In genomic region chr12:116916122-116916521, GRCh38 we compare ENCODE assay signal across 12 cellular contexts. TPM values are rescaled to one million over a fixed set of nuclear protein-coding genes. Genes with fewer than 3 reads are reported as not detected.
DNase-seq lines count a peak whose midpoint lies in the region; ATAC-seq, FAIRE-seq and TF ChIP-seq lines count a peak whose summit lies in the region.
"Had no signal": no experiment of that assay in that cellular context is flagged by ENCODE, and none has a peak within 500 bp of the region (broad histone marks: within the 10 kb centered on the region; RNA-seq: fewer than 3 reads in every experiment).

No MANE protein-coding gene starts in this region.

- POLR2A ChIA-PET in A549 (lab: Yijun Ruan, JAX), result no interaction called here
- POLR2A ChIA-PET in HEK293 (lab: Yijun Ruan, JAX), result interaction anchor here (0.6 kb wide), 1 partner anchor 199 kb away, joined by 3 read pairs; no protein-coding TSS in a partner anchor

- peak overlapping the region; percentile 72 for H3K27ac Mint-ChIP-seq in T-helper 17 cell

- H3K27ac ChIP-seq in A549 (peak overlapping the region in 1 of 2 experiments; percentile 20; a peak in 2 of 6 replicates), HEK293 (ENCODE audit: extremely low read depth, low read depth, low read length) (no peak overlapping the region), right cardiac atrium (ENCODE audit: low read length) (no peak overlapping the region)
- H3K27ac ChIP-seq: adrenal gland, BLaER1, tibial nerve had no signal

- intact Hi-C loops in right cardiac atrium (cut with DNase I), result no loop called here

- CTCF ChIA-PET in A549 (lab: Yijun Ruan, JAX) (interaction anchor here (1.5 to 1.7 kb wide), 2 partner anchors 34 to 46 kb away, joined by 3 to 5 read pairs; no protein-coding TSS in a partner anchor), HEK293 (lab: Yijun Ruan, JAX) (interaction anchor here (1.9 kb wide), 1 partner anchor 212 kb away, joined by 7 read pairs; no protein-coding TSS in a partner anchor)

- no peak overlapping the region for H3K4me3 Mint-ChIP-seq in T-helper 17 cell

- DNase-seq in A549 (ENCODE audit: low read depth in 1 of 2, low spot score in 1 of 2), result no peak
- DNase-seq in T-helper 17 cell, result no peak
- peak; percentile 57 for DNase-seq in fibroblast of the aortic adventitia (ENCODE audit: low read depth)
- DNase-seq in urothelium cell line (ENCODE audit: low spot score), result no peak
- DNase-seq in stimulated activated CD4-positive, alpha-beta T cell treated with anti-CD3 and anti-CD28 coated beads, Interleukin-1b, Interleukin-23, amount 100 ng/mL, for 48 hours, result no peak
- no peak for DNase-seq in right cardiac atrium

- TF ChIP-seq POLR2A in A549 (IDR thresholded peaks at IDR 0.05; ENCODE audit: low read length), result no peak

- TF ChIP-seq CTCF in A549 (IDR thresholded peaks at IDR 0.05) (no peak), HEK293 (tag by site-specific recombination; IDR thresholded peaks at IDR 0.05) (no peak), fibroblast of the aortic adventitia (IDR thresholded peaks at IDR 0.05; ENCODE audit: insufficient read depth, low read length) (no peak)

- ATAC-seq in A549 (no peak; a peak in 1 of 6 replicates), T-helper 17 cell (no peak), GM18519 (IDR thresholded peaks at IDR 0.05; ENCODE audit: low FRiP score, unreplicated experiment) (no peak), right cardiac atrium (no peak)

- H3K4me1 ChIP-seq in A549 (peaks cover 39% of the 10 kb centered on the region), HEK293 (ENCODE audit: control insufficient read depth, insufficient read depth, low read length) (peaks cover 26% of the 10 kb centered on the region), right cardiac atrium (ENCODE audit: control insufficient read depth, insufficient read depth, low read length) (peaks cover 5% of the 10 kb centered on the region)

- H3K9me3 ChIP-seq in A549, result no peaks in the 10 kb centered on the region
- H3K9me3 ChIP-seq in HEK293 (ENCODE audit: control insufficient read depth, insufficient read depth, low read depth, low read length), result no peaks in the 10 kb centered on the region
- no peaks in the 10 kb centered on the region for H3K9me3 ChIP-seq in T-helper 17 cell (ENCODE audit: control insufficient read depth, low read length, poor library complexity, severe bottlenecking)
- no peaks in the 10 kb centered on the region for H3K9me3 ChIP-seq in right cardiac atrium (ENCODE audit: control insufficient read depth, low read length)
- H3K9me3 ChIP-seq: adrenal gland, BLaER1, tibial nerve had no signal

- no peaks in the 10 kb centered on the region for H3K27me3 ChIP-seq in right cardiac atrium (ENCODE audit: control insufficient read depth, insufficient read depth)
- H3K27me3 ChIP-seq: adrenal gland, BLaER1, tibial nerve had no signal

- H3K4me2 ChIP-seq in A549, result peak overlapping the region; percentile 48
- H3K4me2 ChIP-seq: BLaER1 had no signal

- H3K4me3 ChIP-seq in A549, result no peak overlapping the region
- H3K4me3 ChIP-seq in HEK293 (ENCODE audit: low read depth, low read length), result no peak overlapping the region
- H3K4me3 ChIP-seq in fibroblast of the aortic adventitia (ENCODE audit: low read depth, low read length), result no peak overlapping the region
- H3K4me3 ChIP-seq in right cardiac atrium (ENCODE audit: low read length), result no peak overlapping the region
- H3K4me3 ChIP-seq: adrenal gland, BLaER1, tibial nerve had no signal

- peaks cover 0 to 4% of the 10 kb centered on the region in 2 experiments; a peak in 2 of 3 replicates for H3K36me3 ChIP-seq in HEK293 (ENCODE audit: control insufficient read depth in 2 of 2, insufficient read depth in 1 of 2, low read length in 2 of 2)
- H3K36me3 ChIP-seq: adrenal gland had no signal

- no peaks in the 10 kb centered on the region for H3K27me3 Mint-ChIP-seq in T-helper 17 cell

- TF ChIP-seq EP300 in A549 (IDR thresholded peaks at IDR 0.05), result no peak

- peaks cover 2% of the 10 kb centered on the region for H3K36me3 Mint-ChIP-seq in T-helper 17 cell (ENCODE audit: low read depth)

- TF ChIP-seq RAD21 in A549 (conservative IDR thresholded peaks at IDR 0.05 in 1 of 2, IDR thresholded peaks at IDR 0.05 in 1 of 2), result no peak

- peaks cover 28% of the 10 kb centered on the region for H3K4me1 Mint-ChIP-seq in T-helper 17 cell

- FAIRE-seq in A549 (lab: Jason Lieb, UNC) (no peak), urothelium cell line (lab: Jason Lieb, UNC) (no peak)

TF ChIP-seq in A549, 52 proteins besides CTCF, POLR2A, EP300 and RAD21:
- no peak for TF ChIP-seq FOSL2 (IDR thresholded peaks at IDR 0.05)
- peak; percentile 57; the same call in 1 of the 2 replicates for TF ChIP-seq FOSL2 (CRISPR knock-in tag; IDR thresholded peaks at IDR 0.05)
- no peak for TF ChIP-seq JUN (IDR thresholded peaks at IDR 0.05)

TF ChIP-seq in HEK293, 187 proteins besides CTCF, POLR2A, EP300 and RAD21 (continues in another document):
- no peak for TF ChIP-seq PRDM4 (tag by site-specific recombination; IDR thresholded peaks at IDR 0.05)
- TF ChIP-seq PRDM1 (tag by site-specific recombination; IDR thresholded peaks at IDR 0.05), result 0 out of 2 replicates have a peak, but pooled peaks have one; percentile 14
- TF ChIP-seq, protein P1, sequence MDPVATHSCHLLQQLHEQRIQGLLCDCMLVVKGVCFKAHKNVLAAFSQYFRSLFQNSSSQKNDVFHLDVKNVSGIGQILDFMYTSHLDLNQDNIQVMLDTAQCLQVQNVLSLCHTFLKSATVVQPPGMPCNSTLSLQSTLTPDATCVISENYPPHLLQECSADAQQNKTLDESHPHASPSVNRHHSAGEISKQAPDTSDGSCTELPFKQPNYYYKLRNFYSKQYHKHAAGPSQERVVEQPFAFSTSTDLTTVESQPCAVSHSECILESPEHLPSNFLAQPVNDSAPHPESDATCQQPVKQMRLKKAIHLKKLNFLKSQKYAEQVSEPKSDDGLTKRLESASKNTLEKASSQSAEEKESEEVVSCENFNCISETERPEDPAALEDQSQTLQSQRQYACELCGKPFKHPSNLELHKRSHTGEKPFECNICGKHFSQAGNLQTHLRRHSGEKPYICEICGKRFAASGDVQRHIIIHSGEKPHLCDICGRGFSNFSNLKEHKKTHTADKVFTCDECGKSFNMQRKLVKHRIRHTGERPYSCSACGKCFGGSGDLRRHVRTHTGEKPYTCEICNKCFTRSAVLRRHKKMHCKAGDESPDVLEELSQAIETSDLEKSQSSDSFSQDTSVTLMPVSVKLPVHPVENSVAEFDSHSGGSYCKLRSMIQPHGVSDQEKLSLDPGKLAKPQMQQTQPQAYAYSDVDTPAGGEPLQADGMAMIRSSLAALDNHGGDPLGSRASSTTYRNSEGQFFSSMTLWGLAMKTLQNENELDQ (tag by site-specific recombination; IDR thresholded peaks at IDR 0.05; ENCODE audit: low read depth), result no peak
- 0 out of 2 replicates have a peak, but pooled peaks have one; percentile 24 for TF ChIP-seq INSM2 (tag by site-specific recombination; IDR thresholded peaks at IDR 0.05)
- TF ChIP-seq ZNF214 (tag by site-specific recombination; IDR thresholded peaks at IDR 0.05; ENCODE audit: borderline replicate concordance), result no peak

RNA-seq across cellular contexts. Expression of gene FBXW8, which starts 5.4 kb away (rescaled TPM):
- polyA plus RNA-seq in A549 (2011; rRNA removed), result 15.7 and 16.8 TPM in 2 replicates
- 7.5 and 10.0 TPM in 2 replicates for polyA plus RNA-seq in A549 (2012; cell fraction: cytosol; rRNA removed)
- 13.0 and 15.3 TPM in 2 replicates for polyA plus RNA-seq in A549 (2012; cell fraction: nucleus; rRNA removed)
- 8.3 to 11.0 TPM (median 9.8 TPM) in 3 replicates for polyA plus RNA-seq in A549 (2017; fragmentation: RNase III; extraction: RNeasy Plus Mini Kit Qiagen cat#74134 plus additional on column Dnase treatment)
- polyA minus RNA-seq in A549 (2011; rRNA and poly(A)+ RNA removed), result 36.3 and 37.7 TPM in 2 replicates
- 1 to 10 TPM; 8.6 to 8.7 TPM for total RNA-seq in T-helper 17 cell
- total RNA-seq in fibroblast of the aortic adventitia (ENCODE audit: low replicate concordance), result 6.6 and 11.2 TPM in 2 replicates
- 10 to 100 TPM in 1 of 4 donors, 1 to 10 TPM in 3; 5.8 to 10.2 (median 7.6) TPM for total RNA-seq in right cardiac atrium
- 3.3 TPM for polyA plus RNA-seq in right cardiac atrium

RNA-seq across cellular contexts. Expression of gene HRK, which starts 34.9 kb away (rescaled TPM):
- polyA plus RNA-seq in A549 (2011; rRNA removed) (0.34 and 0.40 TPM in 2 replicates), A549 (2017; fragmentation: RNase III; extraction: RNeasy Plus Mini Kit Qiagen cat#74134 plus additional on column Dnase treatment) (0.13 to 0.14 TPM (median 0.13 TPM) in 3 replicates), right cardiac atrium (not detected)
- polyA plus RNA-seq in A549 (2012; cell fraction: cytosol; rRNA removed), result 0.09 and 0.12 TPM in 2 replicates
- 0.08 and 0.17 TPM in 2 replicates for polyA plus RNA-seq in A549 (2012; cell fraction: nucleus; rRNA removed)
- polyA minus RNA-seq in A549 (2011; rRNA and poly(A)+ RNA removed), result 0.17 and 0.39 TPM in 2 replicates
- total RNA-seq in T-helper 17 cell (under 1 TPM in 1 of 2 donors, not detected in 1; 0.30 TPM), fibroblast of the aortic adventitia (ENCODE audit: low replicate concordance) (0.41 TPM in 1 of 2 replicates, not detected in the other), right cardiac atrium (not detected)
- total RNA-seq: osteocyte had no signal
